ENCODE assay signal across 17 cellular contexts in genomic region chr4:163467371-163467770, GRCh38. TPM values are rescaled to one million over a fixed set of nuclear protein-coding genes. Genes with fewer than 3 reads are reported as not detected.
A peak's percentile ranks its signal among the peaks of the same experiment; 100 is the strongest.
DNase-seq lines count a peak whose midpoint lies in the region; ATAC-seq, FAIRE-seq and TF ChIP-seq lines count a peak whose summit lies in the region.
"Had no signal": no experiment of that assay in that cellular context is flagged by ENCODE, and none has a peak within 500 bp of the region (broad histone marks: within the 10 kb centered on the region; RNA-seq: fewer than 3 reads in every experiment).

No MANE protein-coding gene starts in this region.

- H3K79me2 ChIP-seq in GM23338 (replicated peaks; ENCODE audit: insufficient read depth): no peaks in the 10 kb centered on the region
- H3K79me2 ChIP-seq in H1 (ENCODE audit: control insufficient read depth in 1 of 2, insufficient read depth in 2 of 2, low read length in 2 of 2): no peaks in the 10 kb centered on the region; a peak in 1 of 4 replicates

- H3K4me1 Mint-ChIP-seq in GM23338: no peaks in the 10 kb centered on the region
- H3K4me1 Mint-ChIP-seq: CD8-positive, alpha-beta memory T cell had no signal

- H2BK12ac ChIP-seq in H1 (ENCODE audit: low read depth, low read length): no peak overlapping the region

- no peak for DNase-seq in GM23338 (ENCODE audit: low spot score)
- no peak for DNase-seq in H1 (ENCODE audit: low read depth in 1 of 2, low spot score in 2 of 2)
- DNase-seq in small intestine: no peak
- DNase-seq in AG08396 (ENCODE audit: low spot score): no peak
- DNase-seq in HuH-7.5 (ENCODE audit: low spot score): no peak
- no peak for DNase-seq in NCI-H69 (lab: John Stamatoyannopoulos, UW)
- DNase-seq: AML-193; CD8-positive, alpha-beta memory T cell; DMS53; GF-D8 had no signal

- H2AK5ac ChIP-seq in H1 (ENCODE audit: low read depth, low read length): no peak overlapping the region

- H3F3A ChIP-seq in GM23338 (replicated peaks; ENCODE audit: low read depth): no peaks in the 10 kb centered on the region

- H4K20me1 ChIP-seq in GM23338 (replicated peaks; ENCODE audit: insufficient read depth) (no peaks in the 10 kb centered on the region), H1 (replicated peaks in 1 of 2; ENCODE audit: control insufficient read depth in 1 of 2, insufficient read depth in 2 of 2, low read length in 2 of 2) (no peaks in the 10 kb centered on the region)
- H4K20me1 ChIP-seq: BLaER1 had no signal

- H3K56ac ChIP-seq in H1 (replicated peaks; ENCODE audit: insufficient read length, low read depth, low read length): no peak overlapping the region

- TF ChIP-seq EP300 in Ishikawa (IDR thresholded peaks at IDR 0.05; ENCODE audit: borderline replicate concordance): no peak
- no peak for TF ChIP-seq EP300 in H1 (IDR thresholded peaks at IDR 0.05; ENCODE audit: borderline replicate concordance in 1 of 2, low read depth in 2 of 2, low read length in 2 of 2)

- no peak overlapping the region for H4K91ac ChIP-seq in H1 (replicated peaks; ENCODE audit: insufficient read length, low read length)

- H3K4me2 ChIP-seq in GM23338: no peak overlapping the region
- no peak overlapping the region for H3K4me2 ChIP-seq in H1 (ENCODE audit: insufficient read depth in 1 of 2, low read depth in 2 of 2, low read length in 2 of 2)
- H3K4me2 ChIP-seq: BLaER1, KMS-11 had no signal

- no peak overlapping the region for H3K4me3 Mint-ChIP-seq in GM23338
- H3K4me3 Mint-ChIP-seq: CD8-positive, alpha-beta memory T cell had no signal

- ATAC-seq in GM23338: no peak

- TF ChIP-seq CTCF in GM23338 (conservative IDR thresholded peaks at IDR 0.05; ENCODE audit: low read depth in 2 of 2) (no peak), H1 (IDR thresholded peaks at IDR 0.05; ENCODE audit: control extremely low read depth in 1 of 3, insufficient read depth in 1 of 3, low read depth in 1 of 3, low read length in 3 of 3) (no peak)

- POLR2A ChIA-PET in H1 (lab: Charles Lee; ENCODE audit: partially characterized antibody): no interaction called here

- H3K27ac ChIP-seq in GM23338 (ENCODE audit: low read depth): no peak overlapping the region
- no peak overlapping the region for H3K27ac ChIP-seq in H1 (ENCODE audit: low read depth, low read length)
- no peak overlapping the region for H3K27ac ChIP-seq in small intestine (ENCODE audit: low read depth in 1 of 2, low read length in 1 of 2)
- H3K27ac ChIP-seq: BLaER1, KMS-11 had no signal

- TF ChIP-seq RAD21 in Ishikawa (IDR thresholded peaks at IDR 0.05; ENCODE audit: low read depth): no peak
- TF ChIP-seq RAD21 in H1 (IDR thresholded peaks at IDR 0.05 in 1 of 2, conservative IDR thresholded peaks at IDR 0.05 in 1 of 2; ENCODE audit: low read depth in 2 of 2, low read length in 2 of 2): no peak

- no peak overlapping the region for H3K9ac ChIP-seq in H1 (replicated peaks in 1 of 4; ENCODE audit: extremely low read depth in 1 of 4, low read depth in 3 of 4, low read length in 3 of 4)
- H3K9ac ChIP-seq: BLaER1, KMS-11 had no signal

- no peak overlapping the region for H4K5ac ChIP-seq in H1 (ENCODE audit: insufficient read length, low read depth, low read length)

- no peaks in the 10 kb centered on the region for H3K79me1 ChIP-seq in H1 (ENCODE audit: low read depth, low read length)

- no peaks in the 10 kb centered on the region for H3K36me3 Mint-ChIP-seq in GM23338 (ENCODE audit: low read depth)
- H3K36me3 Mint-ChIP-seq: CD8-positive, alpha-beta memory T cell had no signal

- no peak overlapping the region for H3K23ac ChIP-seq in H1 (ENCODE audit: insufficient read length)

- H3K27ac Mint-ChIP-seq in GM23338: no peak overlapping the region
- H3K27ac Mint-ChIP-seq: CD8-positive, alpha-beta memory T cell had no signal

- no peaks in the 10 kb centered on the region for H3K23me2 ChIP-seq in H1 (ENCODE audit: low read depth, low read length)

- CTCF ChIA-PET in H1 (lab: Charles Lee; ENCODE audit: partially characterized antibody): interaction anchor here (0.6 kb wide), 1 partner anchor 135 kb away, joined by 3 read pairs; the partner anchor contains the start of gene NPY1R

- TF ChIP-seq POLR2A in H1 (IDR thresholded peaks at IDR 0.05; ENCODE audit: control extremely low read depth in 1 of 2, low read depth in 2 of 2, low read length in 2 of 2): no peak

- H3K18ac ChIP-seq in H1 (ENCODE audit: extremely low read depth, low read length): no peak overlapping the region

- H2BK5ac ChIP-seq in H1 (ENCODE audit: low read depth, low read length): no peak overlapping the region

- H3K9me2 ChIP-seq in GM23338 (ENCODE audit: insufficient read depth): no peaks in the 10 kb centered on the region

- H3K9me3 ChIP-seq in H1 (ENCODE audit: insufficient read depth in 2 of 2, low read depth in 1 of 2, low read length in 1 of 2): no peaks in the 10 kb centered on the region
- H3K9me3 ChIP-seq in small intestine (ENCODE audit: control insufficient read depth, low read depth): no peaks in the 10 kb centered on the region
- H3K9me3 ChIP-seq: BLaER1 had no signal

- 0 out of 2 replicates have a peak overlapping the region, but pooled peaks have one; percentile 30 for H2AFZ ChIP-seq in GM23338
- H2AFZ ChIP-seq in H1 (ENCODE audit: low read length): no peak overlapping the region

- no peaks in the 10 kb centered on the region for H3K27me3 Mint-ChIP-seq in GM23338 (ENCODE audit: insufficient read depth, low read depth, poor library complexity)

- no peak overlapping the region for H2BK20ac ChIP-seq in H1 (ENCODE audit: low read length)

- no peaks in the 10 kb centered on the region for H3K36me3 ChIP-seq in GM23338 (ENCODE audit: insufficient read depth)
- no peaks in the 10 kb centered on the region for H3K36me3 ChIP-seq in H1 (ENCODE audit: control insufficient read depth in 2 of 4, insufficient read depth in 4 of 4, low read length in 3 of 4)
- H3K36me3 ChIP-seq in small intestine (ENCODE audit: control insufficient read depth in 2 of 2, insufficient read depth in 2 of 2, low read length in 2 of 2): no peaks in the 10 kb centered on the region
- H3K36me3 ChIP-seq: BLaER1 had no signal

- no peak overlapping the region for H2BK120ac ChIP-seq in H1 (replicated peaks; ENCODE audit: low read depth, low read length)

- no peak overlapping the region for H4K8ac ChIP-seq in H1 (ENCODE audit: extremely low read depth, insufficient read depth, low read length)

- H3K27me3 ChIP-seq in GM23338 (ENCODE audit: insufficient read depth) (no peaks in the 10 kb centered on the region), H1 (replicated peaks in 1 of 4; ENCODE audit: control insufficient read depth in 3 of 4, extremely low read depth in 1 of 4, insufficient read depth in 3 of 4, low read length in 3 of 4) (no peaks in the 10 kb centered on the region), small intestine (ENCODE audit: control insufficient read depth in 2 of 2, insufficient read depth in 2 of 2, low read length in 2 of 2) (no peaks in the 10 kb centered on the region)
- H3K27me3 ChIP-seq: BLaER1 had no signal

- H3K4ac ChIP-seq in H1 (replicated peaks; ENCODE audit: insufficient read length, low read depth, low read length): no peak overlapping the region

- H2BK15ac ChIP-seq in H1 (ENCODE audit: low read length): no peak overlapping the region

- H3K14ac ChIP-seq in H1 (ENCODE audit: insufficient read length): no peak overlapping the region

- FAIRE-seq in H1 (lab: Jason Lieb, UNC) (no peak), small intestine (lab: Jason Lieb, UNC) (peak; percentile 23)
- FAIRE-seq: GM19239, H54, HTR-8/SVneo had no signal

- H3K4me1 ChIP-seq in GM23338 (ENCODE audit: insufficient read depth) (no peaks in the 10 kb centered on the region), H1 (replicated peaks in 1 of 4; ENCODE audit: control insufficient read depth in 3 of 4, insufficient read depth in 4 of 4, low read length in 3 of 4) (no peaks in the 10 kb centered on the region), small intestine (ENCODE audit: control insufficient read depth in 2 of 2, insufficient read depth in 1 of 2, low read depth in 1 of 2, low read length in 1 of 2) (no peaks in the 10 kb centered on the region)
- H3K4me1 ChIP-seq: BLaER1 had no signal

- WGBS in H1 (ENCODE audit: extremely low coverage in 1 of 2, insufficient coverage in 1 of 2, insufficient read length in 1 of 2, insufficient replicate concordance in 2 of 2, low coverage in 1 of 2, low lambda C conversion rate in 2 of 2, missing lambda C conversion rate in 1 of 2), 2 experiments: 87% methylated on average over 2 of the region's 2 CpGs; no CpG with 5 or more reads in 1 of the 2 experiments
- WGBS in small intestine, 3 donors: 75 to 88% (median 85%) methylated on average over 2 of the region's 2 CpGs

- H3K9me3 Mint-ChIP-seq in GM23338: no peaks in the 10 kb centered on the region
- H3K9me3 Mint-ChIP-seq: CD8-positive, alpha-beta memory T cell had no signal

- H3K4me3 ChIP-seq in GM23338 (no peak overlapping the region), H1 (ENCODE audit: extremely low read depth in 1 of 4, insufficient read depth in 2 of 4, low read depth in 3 of 4, low read length in 4 of 4) (no peak overlapping the region), small intestine (ENCODE audit: low read depth in 1 of 2, low read length in 2 of 2) (no peak overlapping the region)
- H3K4me3 ChIP-seq: BLaER1 had no signal

RNA-seq across cellular contexts. Expression of gene TKTL2, which starts 6.2 kb away (rescaled TPM):
- total RNA-seq in GM23338 (2014; rRNA removed; shearing (Covaris generic)): 0.07 TPM in 1 of 2 replicates, not detected in the other
- polyA plus RNA-seq in GM23338 (2016; fragmentation: Nextera tagmentation; extraction: Ambion mirVana): not detected in 2 replicates
- total RNA-seq in H1 (2021; fragmentation: NEBNext Ultra II Directional; extraction: Animal tissue kit (Norgen Biotek cat#: 25700)): not detected in 2 replicates
- not detected in 2 replicates for polyA plus RNA-seq in H1 (2011; rRNA removed)
- polyA plus RNA-seq in H1 (2011; cell fraction: cytosol; rRNA removed): not detected
- not detected for polyA plus RNA-seq in H1 (2011; cell fraction: nucleus; rRNA removed)
- polyA plus RNA-seq in H1 (2012, experiment 1 of 2): not detected in 4 replicates
- not detected for polyA plus RNA-seq in H1 (2012, experiment 2 of 2)
- polyA plus RNA-seq in H1 (2013, experiment 1 of 2): not detected
- not detected for polyA plus RNA-seq in H1 (2013, experiment 2 of 2)
- not detected in 2 replicates for polyA minus RNA-seq in H1 (2011; rRNA and poly(A)+ RNA removed)
- not detected for polyA minus RNA-seq in H1 (2011; cell fraction: cytosol; rRNA and poly(A)+ RNA removed)
- not detected for polyA minus RNA-seq in H1 (2011; cell fraction: nucleus; rRNA and poly(A)+ RNA removed)
- polyA plus RNA-seq in small intestine: not detected
- total RNA-seq: A673; CD8-positive, alpha-beta memory T cell had no signal
- polyA plus RNA-seq: CD8-positive, alpha-beta memory T cell had no signal

RNA-seq across cellular contexts. Expression of gene TMA16, which starts 27.1 kb away (rescaled TPM):
- total RNA-seq in GM23338 (2014; rRNA removed; shearing (Covaris generic)): 46.4 and 77.6 TPM in 2 replicates
- polyA plus RNA-seq in GM23338 (2016; fragmentation: Nextera tagmentation; extraction: Ambion mirVana) (96.1 and 101 TPM in 2 replicates), H1 (2011; rRNA removed) (5.7 and 8.0 TPM in 2 replicates), small intestine (10 to 100 TPM in 1 of 3 donors, 1 to 10 TPM in 2; 3.8 to 16.9 (median 4.6) TPM)
- total RNA-seq in H1 (2021; fragmentation: NEBNext Ultra II Directional; extraction: Animal tissue kit (Norgen Biotek cat#: 25700)): 64.2 and 67.3 TPM in 2 replicates
- polyA plus RNA-seq in H1 (2011; cell fraction: cytosol; rRNA removed): 24.0 TPM
- 6.7 TPM for polyA plus RNA-seq in H1 (2011; cell fraction: nucleus; rRNA removed)
- 46.9 to 68.4 TPM (median 58.2 TPM) in 4 replicates for polyA plus RNA-seq in H1 (2012, experiment 1 of 2)
- polyA plus RNA-seq in H1 (2012, experiment 2 of 2): 17.2 TPM
- polyA plus RNA-seq in H1 (2013, experiment 1 of 2): 110 TPM
- polyA plus RNA-seq in H1 (2013, experiment 2 of 2): 108 TPM
- 15.9 and 19.6 TPM in 2 replicates for polyA minus RNA-seq in H1 (2011; rRNA and poly(A)+ RNA removed)
- polyA minus RNA-seq in H1 (2011; cell fraction: cytosol; rRNA and poly(A)+ RNA removed): 35.2 TPM
- polyA minus RNA-seq in H1 (2011; cell fraction: nucleus; rRNA and poly(A)+ RNA removed): 106 TPM
